ENCODE assay signal across 8 cellular contexts in genomic region chr2:235390108-235390815, GRCh38.
DNase-seq lines count a peak whose midpoint lies in the region; ATAC-seq, FAIRE-seq and TF ChIP-seq lines count a peak whose summit lies in the region.

No MANE protein-coding gene starts in this region.

- no peak overlapping the region for H3K27ac Mint-ChIP-seq in activated CD8-positive, alpha-beta T cell treated with anti-CD3 and anti-CD28 coated beads for 36 hours

- CTCF ChIA-PET in activated CD8-positive, alpha-beta T cell treated with anti-CD3 and anti-CD28 coated beads for 36 hours (lab: Charles Lee) = no interaction called here

- intact Hi-C loops in activated CD8-positive, alpha-beta T cell treated with anti-CD3 and anti-CD28 coated beads for 36 hours (cut with micrococcal nuclease) = no loop called here
- intact Hi-C loops in left colon (cut with DNase I, micrococcal nuclease) = no loop called here

- no peak overlapping the region for H3K4me3 Mint-ChIP-seq in activated CD8-positive, alpha-beta T cell treated with anti-CD3 and anti-CD28 coated beads for 36 hours

- no peaks in the 10 kb centered on the region for H3K9me3 Mint-ChIP-seq in activated CD8-positive, alpha-beta T cell treated with anti-CD3 and anti-CD28 coated beads for 36 hours

- FAIRE-seq in frontal cortex (lab: Jason Lieb, UNC) = no peak

- no peak for TF ChIP-seq CTCF in activated CD8-positive, alpha-beta T cell treated with anti-CD3 and anti-CD28 coated beads for 36 hours (IDR thresholded peaks at IDR 0.05)

- H3K36me3 Mint-ChIP-seq in activated CD8-positive, alpha-beta T cell treated with anti-CD3 and anti-CD28 coated beads for 36 hours (ENCODE audit: low read depth) = no peaks in the 10 kb centered on the region

- DNase-seq in HPDE6-E6E7 (ENCODE audit: extremely low spot score) = peak; percentile 11
- DNase-seq in activated CD8-positive, alpha-beta T cell treated with anti-CD3 and anti-CD28 coated beads for 36 hours = peak; percentile 83
- DNase-seq in left colon = peak; percentile 63 to 75
- no peak for DNase-seq in kidney glomerular epithelial cell (lab: John Stamatoyannopoulos, UW)
- no peak for DNase-seq in frontal cortex (ENCODE audit: low spot score in 2 of 2)
- no peak for DNase-seq in DMS153 treated with DMSO at 0.1 percent for 48 hours (lab: John Stamatoyannopoulos, UW; ENCODE audit: unreplicated experiment)
- DNase-seq in amniotic stem cell (lab: John Stamatoyannopoulos, UW) = no peak

- peaks cover 10% of the 10 kb centered on the region for H3K4me1 Mint-ChIP-seq in activated CD8-positive, alpha-beta T cell treated with anti-CD3 and anti-CD28 coated beads for 36 hours (ENCODE audit: low read depth)

- ATAC-seq in GM19351 (IDR thresholded peaks at IDR 0.05; ENCODE audit: unreplicated experiment) = peak; percentile 83
- ATAC-seq in activated CD8-positive, alpha-beta T cell treated with anti-CD3 and anti-CD28 coated beads for 36 hours = peak; percentile 88
- peak; percentile 99 for ATAC-seq in left colon

- peaks cover 24% of the 10 kb centered on the region for H3K27me3 Mint-ChIP-seq in activated CD8-positive, alpha-beta T cell treated with anti-CD3 and anti-CD28 coated beads for 36 hours

- POLR2A ChIA-PET in activated CD8-positive, alpha-beta T cell treated with anti-CD3 and anti-CD28 coated beads for 36 hours (lab: Charles Lee) = no interaction called here

Comparison
In these comparisons a context has a peak if more than half of its experiments do, and no peak if none do; other contexts are left out.
1. DNase-seq: peak in HPDE6-E6E7 (single experiment), activated CD8-positive, alpha-beta T cell treated with anti-CD3 and anti-CD28 coated beads for 36 hours (single experiment) and left colon (2 of 2); none in kidney glomerular epithelial cell (single experiment), frontal cortex (0 of 2), DMS153 treated with DMSO at 0.1 percent for 48 hours (single experiment) and amniotic stem cell (single experiment).
2. Peak in every context shown above with its lines, with median percentiles within 50 percentile points of each other: ATAC-seq.